8 cellular contexts compared by ENCODE assay signal in genomic region chr16:68448360-68448970, GRCh38. TPM values are rescaled to one million over a fixed set of nuclear protein-coding genes. Genes with fewer than 3 reads are reported as not detected.
DNase-seq lines count a peak whose midpoint lies in the region; ATAC-seq, FAIRE-seq and TF ChIP-seq lines count a peak whose summit lies in the region.

TSS of gene SMPD3 (minus strand) at chr16:68448508. CDS start at chr16:68372181, 76,327 bp downstream.

- H3K9me3 Mint-ChIP-seq in activated B cell treated with CpG ODN at 0.5 μM for 24 hours = no peaks in the 10 kb centered on the region

- POLR2A ChIA-PET in A549 (lab: Yijun Ruan, JAX) = interaction anchor here (1.0 kb wide), 1 partner anchor 27 kb away, joined by 3 read pairs; no protein-coding TSS in a partner anchor
- POLR2A ChIA-PET in activated B cell treated with CpG ODN at 0.5 μM for 24 hours (lab: Charles Lee) = interaction anchor here (0.6 to 1.0 kb wide), 3 partner anchors 22 to 685 kb away, joined by 3 to 7 read pairs (median 4); no protein-coding TSS in a partner anchor

- peak within 1 kb of the TSS; percentile 49 for H3K4me3 ChIP-seq in A549
- peak within 1 kb of the TSS; percentile 61 to 69 (median 68) for H3K4me3 ChIP-seq in skeletal muscle tissue (ENCODE audit: low read length in 3 of 3)

- peak within 1 kb of the TSS; percentile 61 for H3K4me3 Mint-ChIP-seq in activated B cell treated with CpG ODN at 0.5 μM for 24 hours

- ATAC-seq in A549 (peak; percentile 95 to 99), GM18870 (IDR thresholded peaks at IDR 0.05; ENCODE audit: unreplicated experiment) (peak; percentile 72), HG03135 (IDR thresholded peaks at IDR 0.05; ENCODE audit: unreplicated experiment) (peak; percentile 88), activated B cell treated with CpG ODN at 0.5 μM for 24 hours (ENCODE audit: low read depth) (peak; percentile 98)

- no peak for TF ChIP-seq CTCF in A549 (IDR thresholded peaks at IDR 0.05)
- no peak for TF ChIP-seq CTCF in activated B cell treated with CpG ODN at 0.5 μM for 24 hours (IDR thresholded peaks at IDR 0.05)

- peaks cover 23% of the 10 kb centered on the region for H3K4me1 Mint-ChIP-seq in activated B cell treated with CpG ODN at 0.5 μM for 24 hours

- peak within 1 kb of the TSS; percentile 7 for H3K27ac Mint-ChIP-seq in activated B cell treated with CpG ODN at 0.5 μM for 24 hours

- peak within 1 kb of the TSS in 1 of 3 donors; percentile 16 for H3K9ac ChIP-seq in skeletal muscle tissue (ENCODE audit: low read depth in 1 of 3, low read length in 3 of 3)

- peaks cover 14 to 27% (median 24%) of the 10 kb centered on the region in 3 donors for H3K27me3 ChIP-seq in skeletal muscle tissue (ENCODE audit: control insufficient read depth in 3 of 3, insufficient read depth in 3 of 3, low read length in 3 of 3)

- H3K36me3 ChIP-seq in skeletal muscle tissue (ENCODE audit: control insufficient read depth in 3 of 3, insufficient read depth in 3 of 3, low read length in 3 of 3) = no peaks in the 10 kb centered on the region

- peak; percentile 98 to 99 for DNase-seq in A549 (ENCODE audit: low read depth in 1 of 2, low spot score in 1 of 2)
- DNase-seq in NCI-H2227 (lab: John Stamatoyannopoulos, UW; ENCODE audit: unreplicated experiment) = peak; percentile 98
- peak; percentile 95 for DNase-seq in activated B cell treated with CpG ODN at 0.5 μM for 24 hours
- peak; percentile 65 to 100 (median 99) for DNase-seq in caudate nucleus (lab: John Stamatoyannopoulos, UW)
- peak; percentile 99 for DNase-seq in iPS-NIHi7 (ENCODE audit: extremely low spot score)

- peak; percentile 54 for FAIRE-seq in A549 (lab: Jason Lieb, UNC)

- no peak for TF ChIP-seq EP300 in A549 (IDR thresholded peaks at IDR 0.05)

- no peak for TF ChIP-seq RAD21 in A549 (conservative IDR thresholded peaks at IDR 0.05 in 1 of 2, IDR thresholded peaks at IDR 0.05 in 1 of 2)

- H3K4me2 ChIP-seq in A549 = peak within 1 kb of the TSS; percentile 85

- no peaks in the 10 kb centered on the region for H3K36me3 Mint-ChIP-seq in activated B cell treated with CpG ODN at 0.5 μM for 24 hours (ENCODE audit: low read depth)

- peak within 1 kb of the TSS in 1 of 2 experiments; percentile 68; a peak in 4 of 6 replicates for H3K27ac ChIP-seq in A549
- peak within 1 kb of the TSS; percentile 54 for H3K27ac ChIP-seq in caudate nucleus (ENCODE audit: low read depth, low read length)
- no peak within 1 kb of the TSS for H3K27ac ChIP-seq in skeletal muscle tissue (ENCODE audit: low read depth, low read length)

- peaks cover 12% of the 10 kb centered on the region for H3K27me3 Mint-ChIP-seq in activated B cell treated with CpG ODN at 0.5 μM for 24 hours

- intact Hi-C loops in activated B cell treated with CpG ODN at 0.5 μM for 24 hours (cut with micrococcal nuclease) = loop anchor here (1.0 to 10.0 kb wide), 6 partner anchors 22 to 396 kb away; partner anchors contain the start of genes PLA2G15 and TANGO6

- no peaks in the 10 kb centered on the region for H3K9me3 ChIP-seq in A549
- no peaks in the 10 kb centered on the region for H3K9me3 ChIP-seq in skeletal muscle tissue (ENCODE audit: control insufficient read depth in 3 of 3, low read length in 3 of 3)

- peak; percentile 39; the same call in 1 of the 2 replicates for TF ChIP-seq POLR2A in A549 (IDR thresholded peaks at IDR 0.05; ENCODE audit: low read length)

- H3K4me1 ChIP-seq in A549 (peaks cover 27% of the 10 kb centered on the region), skeletal muscle tissue (ENCODE audit: control insufficient read depth in 3 of 3, insufficient read depth in 3 of 3, low read length in 3 of 3) (peaks cover 13 to 22% (median 19%) of the 10 kb centered on the region in 3 donors)

- WGBS in A549 (ENCODE audit: missing lambda C conversion rate) = 0% methylated on average over 14 of the region's 59 CpGs

- CTCF ChIA-PET in A549 (lab: Yijun Ruan, JAX) = interaction anchor here (0.6 to 3.4 kb wide), 3 partner anchors 73 to 158 kb away, joined by 3 to 12 read pairs (median 4); no protein-coding TSS in a partner anchor
- CTCF ChIA-PET in activated B cell treated with CpG ODN at 0.5 μM for 24 hours (lab: Charles Lee) = no interaction called here

TF ChIP-seq in A549, 52 proteins besides CTCF, POLR2A, EP300 and RAD21 (continues in another document):
- TF ChIP-seq CHD2 (IDR thresholded peaks at IDR 0.05; ENCODE audit: low read length, partially characterized antibody) (no peak), ELK1 (IDR thresholded peaks at IDR 0.05; ENCODE audit: low read depth, low read length) (no peak), NR3C1 (IDR thresholded peaks at IDR 0.05) (no peak), EHMT2 (IDR thresholded peaks at IDR 0.05; ENCODE audit: low read depth) (no peak; the same call in 1 of the 2 replicates), ZNF302 (CRISPR knock-in tag; IDR thresholded peaks at IDR 0.05) (no peak), PHF8 (IDR thresholded peaks at IDR 0.05; ENCODE audit: borderline replicate concordance, low read depth) (peak; percentile 37; the same call in 1 of the 2 replicates), ESRRA (IDR thresholded peaks at IDR 0.05; ENCODE audit: borderline replicate concordance, low read length) (no peak), ATOH8 (CRISPR knock-in tag; IDR thresholded peaks at IDR 0.05; ENCODE audit: low read depth) (no peak), CBX8 (IDR thresholded peaks at IDR 0.05) (no peak), ZFP36 (IDR thresholded peaks at IDR 0.05; ENCODE audit: borderline replicate concordance, partially characterized antibody) (no peak), HOXB5 (CRISPR knock-in tag; IDR thresholded peaks at IDR 0.05) (0 out of 2 replicates have a peak, but pooled peaks have one; percentile 19), EHF (CRISPR knock-in tag; IDR thresholded peaks at IDR 0.05) (no peak), BHLHE40 (IDR thresholded peaks at IDR 0.05; ENCODE audit: low read depth, low read length) (no peak), TFCP2L1 (CRISPR knock-in tag; IDR thresholded peaks at IDR 0.05) (no peak), CHD4 (IDR thresholded peaks at IDR 0.05; ENCODE audit: borderline replicate concordance) (no peak), FOXS1 (CRISPR knock-in tag; IDR thresholded peaks at IDR 0.05) (no peak), MAX (IDR thresholded peaks at IDR 0.05) (peak; percentile 66), PBX3 (IDR thresholded peaks at IDR 0.05) (no peak), MAZ (IDR thresholded peaks at IDR 0.05; ENCODE audit: borderline replicate concordance, low read depth, low read length) (peak; percentile 51; the same call in 1 of the 2 replicates), HOXB13 (CRISPR knock-in tag; IDR thresholded peaks at IDR 0.05; ENCODE audit: low read depth) (0 out of 2 replicates have a peak, but pooled peaks have one; percentile 34), USF2 (IDR thresholded peaks at IDR 0.05) (no peak), TP53 (CRISPR knock-in tag; IDR thresholded peaks at IDR 0.05) (no peak), CEBPB (IDR thresholded peaks at IDR 0.05) (no peak)

RNA-seq across cellular contexts. Expression of gene SMPD3, which starts in this region (rescaled TPM):
- polyA plus RNA-seq in A549 (2011; rRNA removed) = 0.04 and 0.07 TPM in 2 replicates
- polyA plus RNA-seq in A549 (2012; cell fraction: cytosol; rRNA removed) = 0.13 and 0.17 TPM in 2 replicates
- polyA plus RNA-seq in A549 (2012; cell fraction: nucleus; rRNA removed) = 0.36 and 0.41 TPM in 2 replicates
- 0.12 to 0.24 TPM (median 0.13 TPM) in 3 replicates for polyA plus RNA-seq in A549 (2017; fragmentation: RNase III; extraction: RNeasy Plus Mini Kit Qiagen cat#74134 plus additional on column Dnase treatment)
- polyA minus RNA-seq in A549 (2011; rRNA and poly(A)+ RNA removed) = 0.19 TPM in 1 of 2 replicates, not detected in the other
- total RNA-seq in activated B cell treated with CpG ODN at 0.5 μM for 24 hours = 0.35 and 0.76 TPM in 2 replicates
- total RNA-seq in skeletal muscle tissue = under 0.01 TPM

Comparison
In these comparisons a context has a peak if more than half of its experiments do, and no peak if none do; other contexts are left out.
1. Peak in DNase-seq, ATAC-seq, H3K4me3 ChIP-seq and H3K4me2 ChIP-seq in A549; RNA of the gene not detected or under 1 TPM.
2. Peak in DNase-seq and ATAC-seq in activated B cell treated with CpG ODN at 0.5 μM for 24 hours; RNA of the gene not detected or under 1 TPM.